ENCODE assay signal across 10 cellular contexts in the genomic region with DNA sequence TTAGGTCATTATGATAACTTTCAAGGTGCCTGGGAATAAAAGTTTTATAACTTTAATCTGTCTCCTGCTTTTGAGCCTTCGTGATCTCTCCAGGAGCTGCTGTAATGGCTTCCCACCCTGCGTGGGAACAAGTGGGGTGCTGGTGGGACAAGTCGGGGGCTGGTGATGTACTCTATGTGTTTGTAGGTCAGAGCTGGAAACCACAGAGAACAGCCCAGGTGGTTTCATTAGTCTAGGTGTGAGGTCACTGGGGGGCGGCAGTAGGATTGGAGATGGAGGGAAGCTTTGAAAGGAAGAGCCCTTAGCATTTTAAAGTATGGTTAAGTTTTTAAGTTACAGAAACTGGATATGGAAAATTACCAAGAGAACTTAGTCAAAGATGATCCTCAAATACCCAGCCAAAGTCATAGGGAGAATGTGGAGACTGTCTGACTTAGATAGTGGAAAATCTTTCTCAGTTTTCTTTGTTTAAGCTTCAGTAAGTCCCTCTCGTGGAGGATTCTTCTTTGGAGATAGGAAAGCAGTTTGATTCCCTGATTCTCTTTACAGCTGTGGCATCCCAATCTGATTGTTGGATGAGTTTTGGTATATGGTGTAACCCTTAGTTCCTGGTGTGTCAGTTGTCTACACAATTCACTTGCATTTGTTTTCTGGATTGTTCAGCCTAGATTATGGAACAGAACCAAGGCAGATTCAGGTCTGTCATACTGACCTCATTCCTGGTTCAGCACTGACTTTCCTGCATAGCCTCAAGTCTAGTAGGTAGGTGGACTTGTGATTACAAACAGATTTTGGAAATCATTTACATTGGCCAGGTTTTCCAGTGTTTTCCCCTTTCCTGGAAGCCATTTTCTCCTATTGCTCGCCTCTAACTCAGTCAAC.
DNase-seq lines count a peak whose midpoint lies in the region; ATAC-seq, FAIRE-seq and TF ChIP-seq lines count a peak whose summit lies in the region.
"Had no signal": no experiment of that assay in that cellular context is flagged by ENCODE, and none has a peak within 500 bp of the region (broad histone marks: within the 10 kb centered on the region; RNA-seq: fewer than 3 reads in every experiment).

No MANE protein-coding gene starts in this region.

- ATAC-seq in GM19324 (IDR thresholded peaks at IDR 0.05; ENCODE audit: low FRiP score, unreplicated experiment), result peak; percentile 81
- peak; percentile 74 for ATAC-seq in HG03045 (IDR thresholded peaks at IDR 0.05; ENCODE audit: unreplicated experiment)
- ATAC-seq in effector memory CD8-positive, alpha-beta T cell (replicated peaks), result peak; percentile 62

- H3K36me3 Mint-ChIP-seq in effector memory CD8-positive, alpha-beta T cell (ENCODE audit: insufficient read depth), result peaks cover 2% of the 10 kb centered on the region

- FAIRE-seq in RCC 7860 (lab: Jason Lieb, UNC) (no peak), frontal cortex (lab: Jason Lieb, UNC) (no peak)

- peaks cover 92% of the 10 kb centered on the region for H3K79me2 ChIP-seq in smooth muscle cell (ENCODE audit: low read depth)

- H3K27me3 Mint-ChIP-seq in effector memory CD8-positive, alpha-beta T cell, result no peaks in the 10 kb centered on the region

- peaks cover 33 to 50% of the 10 kb centered on the region in 2 donors for H3K4me1 Mint-ChIP-seq in effector memory CD8-positive, alpha-beta T cell (ENCODE audit: low read depth in 2 of 2)

- no peak for DNase-seq in effector memory CD8-positive, alpha-beta T cell
- DNase-seq in smooth muscle cell (lab: John Stamatoyannopoulos, UW; ENCODE audit: unreplicated experiment) (no peak), NCI-H69 (lab: John Stamatoyannopoulos, UW) (no peak), RCC 7860 (ENCODE audit: low spot score) (no peak), NCI-H345 treated with DMSO at 0.1 percent for 48 hours (lab: John Stamatoyannopoulos, UW; ENCODE audit: unreplicated experiment) (no peak), frontal cortex (ENCODE audit: low spot score in 2 of 2) (no peak)
- DNase-seq: activated T-cell treated with anti-CD3 and anti-CD28 coated beads, Interleukin-2, amount 50 U/mL, for 1 hour; hypothalamus had no signal

- H3K4me1 ChIP-seq in smooth muscle cell (ENCODE audit: low read depth), result peaks cover 66% of the 10 kb centered on the region

- no peak overlapping the region for H2AFZ ChIP-seq in smooth muscle cell (ENCODE audit: low read depth)

- H3K36me3 ChIP-seq in smooth muscle cell (ENCODE audit: low read depth), result no peaks in the 10 kb centered on the region

- H3K9me3 ChIP-seq in smooth muscle cell (replicated peaks; ENCODE audit: low read depth), result no peaks in the 10 kb centered on the region

- H4K20me1 ChIP-seq in smooth muscle cell (ENCODE audit: low read depth), result peaks cover 73% of the 10 kb centered on the region

- peak overlapping the region; percentile 54 to 67 for H3K27ac Mint-ChIP-seq in effector memory CD8-positive, alpha-beta T cell

- H3K27me3 ChIP-seq in smooth muscle cell (ENCODE audit: low read depth), result no peaks in the 10 kb centered on the region

- peak overlapping the region; percentile 99 for H3K27ac ChIP-seq in smooth muscle cell (ENCODE audit: low read depth)

- peak overlapping the region; percentile 75 for H3K4me2 ChIP-seq in smooth muscle cell

- peak overlapping the region; percentile 89 for H3K9ac ChIP-seq in smooth muscle cell (ENCODE audit: low read depth)

- H3F3A ChIP-seq in smooth muscle cell (ENCODE audit: low read depth), result peaks cover 33% of the 10 kb centered on the region

- H3K4me3 ChIP-seq in smooth muscle cell, result no peak overlapping the region

- WGBS in smooth muscle cell (ENCODE audit: low lambda C conversion rate), result 69% methylated on average over 6 of the region's 6 CpGs

- TF ChIP-seq CTCF in smooth muscle cell (IDR thresholded peaks at IDR 0.05; ENCODE audit: borderline replicate concordance, insufficient read depth, poor library complexity, severe bottlenecking), result no peak

- peak overlapping the region in 1 of 2 donors; percentile 22 for H3K4me3 Mint-ChIP-seq in effector memory CD8-positive, alpha-beta T cell

- H3K9me3 Mint-ChIP-seq in effector memory CD8-positive, alpha-beta T cell, result no peaks in the 10 kb centered on the region
